ENCODE assay signal across 27 cellular contexts in genomic region chr22:46424496-46424895, GRCh38.
"Had no signal": no experiment of that assay in that cellular context is flagged by ENCODE, and none has a peak within 500 bp of the region (broad histone marks: within the 10 kb centered on the region; RNA-seq: fewer than 3 reads in every experiment).

No MANE protein-coding gene starts in this region.

- H3K36me3 ChIP-seq: brain microvascular endothelial cell, gastrocnemius medialis, sigmoid colon, spleen, thoracic aorta, vagina, WERI-Rb-1 had no signal

- H3K27ac Mint-ChIP-seq: activated naive CD4-positive, alpha-beta T cell treated with anti-CD3 and anti-CD28 coated beads, Interleukin-2, amount 50 U/mL, for 24 hours; type B pancreatic cell had no signal

- DNase-seq: activated CD4-positive, alpha-beta T cell treated with anti-CD3 and anti-CD28 coated beads for 1 hour; activated CD4-positive, alpha-beta T cell treated with anti-CD3 and anti-CD28 coated beads, Interleukin-2, amount 50 U/mL, for 1 hour; activated gamma-delta T cell treated with Interleukin-2 at 50 U/mL for 16 hours; activated T-cell treated with anti-CD3 and anti-CD28 coated beads, Interleukin-2, amount 50 U/mL, for 1 hour; anterior cingulate cortex; caudate nucleus; effector memory CD4-positive, alpha-beta T cell; gastrocnemius medialis; head of caudate nucleus; hypothalamus; left ventricle myocardium superior; naive B cell; retina; sigmoid colon; spleen; stimulated activated CD4-positive, alpha-beta T cell treated with anti-CD3 and anti-CD28 coated beads, Interleukin-4, amount 100 ng/mL, for 24 hours; stimulated activated naive CD4-positive, alpha-beta T cell treated with Interleukin-2 at 50 U/mL for 16 hours; WERI-Rb-1 had no signal

- H3K4me3 ChIP-seq: gastrocnemius medialis, sigmoid colon, spleen, thoracic aorta, vagina had no signal

- FAIRE-seq: colon, TTC549 had no signal

- H3K4me3 Mint-ChIP-seq: activated naive CD4-positive, alpha-beta T cell treated with anti-CD3 and anti-CD28 coated beads, Interleukin-2, amount 50 U/mL, for 24 hours; neural crest cell; type B pancreatic cell had no signal

- H3K4me1 Mint-ChIP-seq: neural crest cell had no signal

- H3K9me3 Mint-ChIP-seq: activated naive CD4-positive, alpha-beta T cell treated with anti-CD3 and anti-CD28 coated beads, Interleukin-2, amount 50 U/mL, for 24 hours; type B pancreatic cell had no signal

- ATAC-seq: esophagus mucosa, gastrocnemius medialis, left ventricle myocardium superior had no signal

- H3K27me3 ChIP-seq: vagina had no signal

- H3K27me3 Mint-ChIP-seq: activated naive CD4-positive, alpha-beta T cell treated with anti-CD3 and anti-CD28 coated beads, Interleukin-2, amount 50 U/mL, for 24 hours; naive B cell; type B pancreatic cell had no signal

- H3K9me3 ChIP-seq: gastrocnemius medialis, sigmoid colon, vagina had no signal

- H3K27ac ChIP-seq: brain microvascular endothelial cell, gastrocnemius medialis, sigmoid colon, spleen, thoracic aorta, vagina, WERI-Rb-1 had no signal

- H3K4me1 ChIP-seq: gastrocnemius medialis, sigmoid colon, vagina had no signal
